Comparison of ENCODE assay signal across 11 cellular contexts in genomic region chr18:33802955-33803354, GRCh38.
DNase-seq lines count a peak whose midpoint lies in the region; ATAC-seq and TF ChIP-seq lines count a peak whose summit lies in the region.
"Had no signal": no experiment of that assay in that cellular context is flagged by ENCODE, and none has a peak within 500 bp of the region (broad histone marks: within the 10 kb centered on the region; RNA-seq: fewer than 3 reads in every experiment).

No MANE protein-coding gene starts in this region.

- H4K8ac ChIP-seq in mesenchymal stem cell (ENCODE audit: low read length): no peak overlapping the region

- no peaks in the 10 kb centered on the region for H3F3A ChIP-seq in OCI-LY1 (ENCODE audit: insufficient read depth, low read length)

- H3K4me3 ChIP-seq in OCI-LY1 (ENCODE audit: low read depth, low read length, poor library complexity, severe bottlenecking) (no peak overlapping the region), mesenchymal stem cell (ENCODE audit: insufficient read depth in 1 of 2, low read depth in 1 of 2, low read length in 2 of 2) (no peak overlapping the region), coronary artery (no peak overlapping the region), heart left ventricle (no peak overlapping the region)

- H3K18ac ChIP-seq in mesenchymal stem cell (ENCODE audit: low read depth in 1 of 2, low read length in 2 of 2): no peak overlapping the region

- H3K4me2 ChIP-seq in OCI-LY1 (ENCODE audit: low read length) (no peak overlapping the region), mesenchymal stem cell (ENCODE audit: low read length, poor library complexity, severe bottlenecking) (peak overlapping the region; percentile 25)

- 94% methylated on average over 2 of the region's 2 CpGs for WGBS in mesenchymal stem cell
- 63 to 77% (median 67%) methylated on average over 2 of the region's 2 CpGs for WGBS in heart left ventricle, 4 donors

- H3K4me1 ChIP-seq in OCI-LY1 (ENCODE audit: insufficient read depth, low read length, severe bottlenecking): peaks cover 47% of the 10 kb centered on the region
- H3K4me1 ChIP-seq in mesenchymal stem cell (ENCODE audit: control insufficient read depth, insufficient read depth, low read depth, low read length): peaks cover 3% of the 10 kb centered on the region
- H3K4me1 ChIP-seq in heart left ventricle: no peaks in the 10 kb centered on the region

- H2AFZ ChIP-seq in OCI-LY1 (ENCODE audit: low read length) (no peak overlapping the region), mesenchymal stem cell (ENCODE audit: low read depth, low read length) (no peak overlapping the region)

- ATAC-seq in GM19328 (IDR thresholded peaks at IDR 0.05; ENCODE audit: unreplicated experiment): no peak
- ATAC-seq in heart left ventricle: no peak
- ATAC-seq: HCT116, right cardiac atrium had no signal

- H4K91ac ChIP-seq in mesenchymal stem cell (ENCODE audit: low read length): no peak overlapping the region

- no peak for TF ChIP-seq POLR2A in heart left ventricle (IDR thresholded peaks at IDR 0.05)

- TF ChIP-seq CTCF in OCI-LY1 (IDR thresholded peaks at IDR 0.05; ENCODE audit: low read length): no peak
- TF ChIP-seq CTCF in coronary artery (IDR thresholded peaks at IDR 0.05): no peak
- TF ChIP-seq CTCF in heart left ventricle (IDR thresholded peaks at IDR 0.05): no peak

- no peak overlapping the region for H2BK12ac ChIP-seq in mesenchymal stem cell (ENCODE audit: low read length in 2 of 2)

- no peaks in the 10 kb centered on the region for H3K9me2 ChIP-seq in OCI-LY1 (ENCODE audit: low read depth, low read length)

- no peak overlapping the region for H2BK5ac ChIP-seq in mesenchymal stem cell (ENCODE audit: low read depth, low read length, poor library complexity, severe bottlenecking)

- H3K36me3 ChIP-seq in OCI-LY1 (ENCODE audit: insufficient read depth, low read length): no peaks in the 10 kb centered on the region
- H3K36me3 ChIP-seq in mesenchymal stem cell (ENCODE audit: control insufficient read depth in 1 of 2, insufficient read depth in 2 of 2, low read depth in 1 of 2, low read length in 2 of 2): no peaks in the 10 kb centered on the region
- H3K36me3 ChIP-seq in heart left ventricle: no peaks in the 10 kb centered on the region

- no peak overlapping the region for H2BK15ac ChIP-seq in mesenchymal stem cell (ENCODE audit: low read depth, poor library complexity, severe bottlenecking)

- H3K9ac ChIP-seq in OCI-LY1 (ENCODE audit: low read length): no peak overlapping the region
- H3K9ac ChIP-seq in mesenchymal stem cell (ENCODE audit: low read length): no peak overlapping the region

- H3K9me3 ChIP-seq in OCI-LY1 (ENCODE audit: low read length) (no peaks in the 10 kb centered on the region), mesenchymal stem cell (ENCODE audit: control insufficient read depth, low read length) (no peaks in the 10 kb centered on the region), heart left ventricle (no peaks in the 10 kb centered on the region)

- DNase-seq in HT-29 (ENCODE audit: low spot score): peak; percentile 6
- DNase-seq in NCI-H2029 treated with DMSO at 0.1 percent for 48 hours (lab: John Stamatoyannopoulos, UW): peak; percentile 87
- no peak for DNase-seq in mesenchymal stem cell
- no peak for DNase-seq in NCI-H446 treated with DMSO at 0.1 percent for 48 hours (lab: John Stamatoyannopoulos, UW)
- DNase-seq in coronary artery (ENCODE audit: low spot score): no peak
- no peak for DNase-seq in heart left ventricle
- DNase-seq: activated naive CD4-positive, alpha-beta T cell treated with Interleukin-2 at 50 U/mL for 16 hours; right cardiac atrium had no signal

- no peak overlapping the region for H3K4ac ChIP-seq in mesenchymal stem cell (ENCODE audit: low read depth in 1 of 2, low read length in 2 of 2)

- H3K14ac ChIP-seq in mesenchymal stem cell (ENCODE audit: low read length in 2 of 2): no peak overlapping the region

- H3K27me3 ChIP-seq in OCI-LY1 (ENCODE audit: insufficient read depth, low read length) (no peaks in the 10 kb centered on the region), mesenchymal stem cell (ENCODE audit: control insufficient read depth in 1 of 2, insufficient read depth in 1 of 2, low read length in 2 of 2) (no peaks in the 10 kb centered on the region), heart left ventricle (no peaks in the 10 kb centered on the region)

- H3K79me2 ChIP-seq in OCI-LY1 (ENCODE audit: insufficient read depth, low read length): no peaks in the 10 kb centered on the region

- H3K79me1 ChIP-seq in mesenchymal stem cell (replicated peaks; ENCODE audit: low read length, poor library complexity, severe bottlenecking): no peaks in the 10 kb centered on the region

- H2BK120ac ChIP-seq in mesenchymal stem cell (ENCODE audit: low read depth, low read length): no peak overlapping the region

- no peaks in the 10 kb centered on the region for H4K20me1 ChIP-seq in OCI-LY1 (ENCODE audit: insufficient read depth, low read length)

- intact Hi-C loops in heart left ventricle (cut with DNase I): loop anchor here in 1 of 10 donors (10.0 kb wide), 1 partner anchor 48 kb away; no protein-coding TSS in a partner anchor

- no peak overlapping the region for H3K23ac ChIP-seq in mesenchymal stem cell (ENCODE audit: low read length in 2 of 2)

- H3K27ac ChIP-seq in OCI-LY1 (ENCODE audit: low read depth, low read length, poor library complexity, severe bottlenecking): peak overlapping the region; percentile 89
- peak overlapping the region; percentile 5 for H3K27ac ChIP-seq in mesenchymal stem cell (ENCODE audit: low read length, poor library complexity, severe bottlenecking)
- no peak overlapping the region for H3K27ac ChIP-seq in coronary artery
- no peak overlapping the region for H3K27ac ChIP-seq in heart left ventricle

- peak overlapping the region; percentile 53 for H2AK5ac ChIP-seq in mesenchymal stem cell (ENCODE audit: low read length, severe bottlenecking)

Comparison
In these comparisons a context has a peak if more than half of its experiments do, and no peak if none do; other contexts are left out.
1. DNase-seq: peak in HT-29 (single experiment) and NCI-H2029 treated with DMSO at 0.1 percent for 48 hours (single experiment); none in mesenchymal stem cell (single experiment), NCI-H446 treated with DMSO at 0.1 percent for 48 hours (single experiment), coronary artery (single experiment) and heart left ventricle (0 of 5).
2. H3K27ac ChIP-seq: peak in OCI-LY1 (single experiment) and mesenchymal stem cell (single experiment); none in coronary artery (0 of 2) and heart left ventricle (0 of 12).